27 cellular contexts compared by ENCODE assay signal in genomic region chr19:5995606-5996005, GRCh38.
"Had no signal": no experiment of that assay in that cellular context is flagged by ENCODE, and none has a peak within 500 bp of the region (broad histone marks: within the 10 kb centered on the region; RNA-seq: fewer than 3 reads in every experiment).

No MANE protein-coding gene starts in this region.

- H3K79me2 ChIP-seq: parathyroid adenoma had no signal

- DNase-seq: naive thymus-derived CD4-positive, alpha-beta T cell; natural killer cell; nucleus accumbens; ovary; posterior cingulate gyrus; right lobe of liver; sigmoid colon; small intestine; stimulated activated CD4-positive, alpha-beta T cell treated with anti-CD3 and anti-CD28 coated beads, Interleukin-15, amount 100 ng/mL, for 24 hours; stimulated activated CD4-positive, alpha-beta T cell treated with anti-CD3 and anti-CD28 coated beads, Interleukin-2, amount 100 ng/mL, for 24 hours; stimulated activated CD4-positive, alpha-beta T cell treated with anti-CD3 and anti-CD28 coated beads, Interleukin-2, amount 100 ng/mL, for 48 hours; stimulated activated CD4-positive, alpha-beta T cell treated with anti-CD3 and anti-CD28 coated beads, Interleukin-4, amount 100 ng/mL, for 24 hours; stimulated activated naive B cell treated with anti-CD40 and anti-IgM and Interleukin-4, amounts not matched to agents 10 μg/mL and 1 μg/mL and 100 μg/mL, for 72 hours; stimulated activated naive CD4-positive, alpha-beta T cell treated with Interleukin-2 at 50 U/mL for 16 hours; stomach; thyroid gland; trophoblast cell; upper lobe of left lung had no signal

- H3K27me3 ChIP-seq: neural progenitor cell, neutrophil, ovary, right lobe of liver, sigmoid colon, stomach, thyroid gland, tibial nerve, upper lobe of left lung, vagina had no signal

- FAIRE-seq: small intestine, urothelium cell line had no signal

- H2AFZ ChIP-seq: neural progenitor cell, parathyroid adenoma had no signal

- H3K4me3 ChIP-seq: neural progenitor cell, ovary, prostate gland, right lobe of liver, sigmoid colon, stomach, thoracic aorta, thyroid gland, tibial nerve, upper lobe of left lung, vagina had no signal

- H3K4me2 ChIP-seq: neural progenitor cell had no signal

- ATAC-seq: naive thymus-derived CD4-positive, alpha-beta T cell; natural killer cell; right lobe of liver; stimulated activated effector memory CD8-positive, alpha-beta T cell treated with anti-CD3 and anti-CD28 coated beads, Interleukin-12 subunit alpha, Interleukin-12 subunit beta, amount 100 ng/mL, for 72 hours; stimulated activated naive B cell treated with anti-CD40 and anti-IgM and Interleukin-4, amounts not matched to agents 10 μg/mL and 1 μg/mL and 100 μg/mL, for 72 hours had no signal

- H3K27ac ChIP-seq: neural progenitor cell, neutrophil, parathyroid adenoma, prostate gland, right lobe of liver, sigmoid colon, stomach, thoracic aorta, tibial nerve, upper lobe of left lung, vagina had no signal

- H3K9ac ChIP-seq: neural progenitor cell, parathyroid adenoma had no signal

- H3K4me1 ChIP-seq: neural progenitor cell, parathyroid adenoma, right lobe of liver, vagina had no signal

- H3K36me3 ChIP-seq: neural progenitor cell, ovary, prostate gland, right lobe of liver, thyroid gland had no signal

- H3K9me3 ChIP-seq: neutrophil, ovary, prostate gland, right lobe of liver, sigmoid colon, stomach, thoracic aorta, thyroid gland, tibial nerve, upper lobe of left lung, vagina had no signal
